ENCODE assay signal across 24 cellular contexts in the genomic region with DNA sequence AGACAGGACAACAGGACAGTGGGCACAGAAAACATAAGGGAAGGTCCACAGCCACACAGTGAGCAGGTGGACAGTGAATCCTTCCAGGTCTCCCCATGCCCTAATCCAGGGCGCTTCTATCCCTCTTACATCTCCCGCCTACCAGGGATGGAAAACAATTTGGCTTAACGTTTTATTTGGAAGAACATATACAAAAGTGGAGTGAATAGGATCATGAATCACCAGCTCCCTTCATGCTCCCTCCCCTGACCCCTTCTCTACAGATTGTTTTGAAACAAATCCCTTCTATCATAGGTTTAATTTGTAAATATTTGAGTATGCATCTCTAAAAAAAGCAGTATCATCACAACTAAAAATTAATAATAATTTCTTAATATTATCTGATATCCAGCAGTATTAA. TPM values are rescaled to one million over a fixed set of nuclear protein-coding genes. Genes with fewer than 3 reads are reported as not detected.
DNase-seq lines count a peak whose midpoint lies in the region; ATAC-seq, FAIRE-seq and TF ChIP-seq lines count a peak whose summit lies in the region.
"Had no signal": no experiment of that assay in that cellular context is flagged by ENCODE, and none has a peak within 500 bp of the region (broad histone marks: within the 10 kb centered on the region; RNA-seq: fewer than 3 reads in every experiment).

No MANE protein-coding gene starts in this region.

- H3K23ac ChIP-seq in trophoblast cell (ENCODE audit: low read length): no peak overlapping the region

- no peak overlapping the region for H4K12ac ChIP-seq in trophoblast cell (ENCODE audit: low read depth, low read length)

- H3K4me1 ChIP-seq in A549 (peaks cover 38% of the 10 kb centered on the region), astrocyte (ENCODE audit: insufficient read depth, low read length) (no peaks in the 10 kb centered on the region), trophoblast cell (ENCODE audit: control insufficient read depth in 1 of 2, insufficient read depth in 2 of 2, low read length in 2 of 2) (no peaks in the 10 kb centered on the region)
- H3K4me1 ChIP-seq: ascending aorta, colonic mucosa, left lung had no signal

- POLR2A ChIA-PET in A549 (lab: Yijun Ruan, JAX) (no interaction called here), RWPE1 (lab: Yijun Ruan, JAX; ENCODE audit: low non-redundant PET) (no interaction called here)

- no peaks in the 10 kb centered on the region for H3K79me1 ChIP-seq in trophoblast cell (ENCODE audit: low read length)

- H3K9me3 Mint-ChIP-seq in astrocyte (ENCODE audit: unreplicated experiment) (no peaks in the 10 kb centered on the region), endothelial cell (ENCODE audit: unreplicated experiment) (no peaks in the 10 kb centered on the region)
- H3K9me3 Mint-ChIP-seq: activated CD4-positive, alpha-beta T cell treated with anti-CD3 and anti-CD28 coated beads, Interleukin-2, amount 10 ng/mL, durations not matched to agents 24 days and 14 days had no signal

- no peak for TF ChIP-seq CTCF in A549 (IDR thresholded peaks at IDR 0.05)
- no peak for TF ChIP-seq CTCF in astrocyte (IDR thresholded peaks at IDR 0.05; ENCODE audit: insufficient read depth, low read depth, low read length)
- TF ChIP-seq CTCF in endothelial cell (IDR thresholded peaks at IDR 0.05; ENCODE audit: unreplicated experiment): no peak
- no peak for TF ChIP-seq CTCF in RWPE1 (conservative IDR thresholded peaks at IDR 0.05; ENCODE audit: low read depth)

- no peak for TF ChIP-seq RAD21 in A549 (conservative IDR thresholded peaks at IDR 0.05 in 1 of 2, IDR thresholded peaks at IDR 0.05 in 1 of 2)

- 70% methylated on average over 3 of the region's 3 CpGs for WGBS in A549 (ENCODE audit: missing lambda C conversion rate)
- WGBS in trophoblast cell (ENCODE audit: extremely low coverage, insufficient coverage, insufficient read length): no CpG with 5 or more reads among the region's 3 CpGs

- H2AK5ac ChIP-seq in trophoblast cell (ENCODE audit: low read length): no peak overlapping the region

- DNase-seq in A549 (ENCODE audit: low read depth in 1 of 2, low spot score in 1 of 2): no peak
- peak; percentile 15 for DNase-seq in HCEC 1CT
- DNase-seq in astrocyte (ENCODE audit: low read depth): no peak
- peak; percentile 42 for DNase-seq in medulla oblongata (ENCODE audit: extremely low spot score)
- DNase-seq in endothelial cell (ENCODE audit: low spot score): no peak
- DNase-seq in RWPE1 (ENCODE audit: low spot score): no peak
- no peak for DNase-seq in trophoblast cell
- DNase-seq: activated CD4-positive, alpha-beta T cell treated with anti-CD3 and anti-CD28 coated beads, Interleukin-2, amount 10 ng/mL, durations not matched to agents 24 days and 14 days; activated CD8-positive, alpha-beta memory T cell treated with anti-CD3 and anti-CD28 coated beads, Interleukin-2, amount 50 U/mL, for 4 hours; activated gamma-delta T cell treated with Interleukin-2 at 50 U/mL for 16 hours; AML-193; Calu3; colonic mucosa; GF-D8; left lung; MM.1S; stimulated activated CD4-positive, alpha-beta T cell treated with anti-CD3 and anti-CD28 coated beads, Interleukin-4, amount 100 ng/mL, for 24 hours had no signal

- TF ChIP-seq EP300 in A549 (IDR thresholded peaks at IDR 0.05): no peak

- no peaks in the 10 kb centered on the region for H3K27me3 ChIP-seq in astrocyte (ENCODE audit: insufficient read depth, low read length)
- H3K27me3 ChIP-seq in trophoblast cell (ENCODE audit: insufficient read depth, low read length): no peaks in the 10 kb centered on the region
- H3K27me3 ChIP-seq: ascending aorta, colonic mucosa, left lung, ovary, SJSA1 had no signal

- H3K36me3 Mint-ChIP-seq in astrocyte (ENCODE audit: low read depth, unreplicated experiment) (no peaks in the 10 kb centered on the region), endothelial cell (ENCODE audit: low read depth, unreplicated experiment) (no peaks in the 10 kb centered on the region)

- no peak overlapping the region for H3K14ac ChIP-seq in trophoblast cell (ENCODE audit: low read length)

- TF ChIP-seq POLR2A in A549 (IDR thresholded peaks at IDR 0.05; ENCODE audit: low read length): no peak

- FAIRE-seq in A549 (lab: Jason Lieb, UNC) (no peak), astrocyte (lab: Jason Lieb, UNC) (no peak)
- FAIRE-seq: GM12891 had no signal

- H3K36me3 ChIP-seq in astrocyte (ENCODE audit: insufficient read depth, low read length) (no peaks in the 10 kb centered on the region), trophoblast cell (ENCODE audit: control insufficient read depth in 1 of 2, insufficient read depth in 2 of 2, low read length in 2 of 2) (no peaks in the 10 kb centered on the region)
- H3K36me3 ChIP-seq: ascending aorta, colonic mucosa, gastroesophageal sphincter, left lung, ovary, SJSA1 had no signal

- no peak overlapping the region for H3K4me3 ChIP-seq in A549
- H3K4me3 ChIP-seq in astrocyte (ENCODE audit: insufficient read depth, low read depth, low read length): no peak overlapping the region
- H3K4me3 ChIP-seq in trophoblast cell (ENCODE audit: low read depth, low read length): no peak overlapping the region
- H3K4me3 ChIP-seq: ascending aorta, colonic mucosa, gastroesophageal sphincter, left lung, ovary, SJSA1, skin epidermis had no signal

- no peak overlapping the region for H4K8ac ChIP-seq in trophoblast cell (ENCODE audit: low read depth, low read length)

- CTCF ChIA-PET in A549 (lab: Yijun Ruan, JAX) (no interaction called here), RWPE1 (lab: Yijun Ruan, JAX) (interaction anchor here (0.7 to 0.8 kb wide), 2 partner anchors 60 to 70 kb away, joined by 3 to 6 read pairs; no protein-coding TSS in a partner anchor)

- ATAC-seq in A549 (peak in 1 of 2 experiments; percentile 15; a peak in 1 of 6 replicates), HG02973 (IDR thresholded peaks at IDR 0.05; ENCODE audit: unreplicated experiment) (no peak)

- H3K18ac ChIP-seq in trophoblast cell (ENCODE audit: low read length): no peak overlapping the region

- no peak overlapping the region for H2AFZ ChIP-seq in astrocyte (ENCODE audit: low read depth, low read length)
- no peak overlapping the region for H2AFZ ChIP-seq in trophoblast cell (ENCODE audit: insufficient read depth, low read length, poor library complexity)

- peak overlapping the region in 1 of 2 experiments; percentile 57; a peak in 2 of 6 replicates for H3K27ac ChIP-seq in A549
- no peak overlapping the region for H3K27ac ChIP-seq in astrocyte (ENCODE audit: low read depth, low read length)
- H3K27ac ChIP-seq in RWPE1: no peak overlapping the region
- H3K27ac ChIP-seq in trophoblast cell (ENCODE audit: low read depth, low read length): no peak overlapping the region
- H3K27ac ChIP-seq: ascending aorta, colonic mucosa, gastroesophageal sphincter, SJSA1, skin epidermis had no signal

- H3K27me3 Mint-ChIP-seq in astrocyte (ENCODE audit: low read depth, unreplicated experiment) (peaks cover 38% of the 10 kb centered on the region), endothelial cell (ENCODE audit: unreplicated experiment) (peaks cover 2% of the 10 kb centered on the region)

- H2BK5ac ChIP-seq in trophoblast cell (ENCODE audit: low read depth, low read length, poor library complexity): no peak overlapping the region

- no peak overlapping the region for H3K4me3 Mint-ChIP-seq in astrocyte (ENCODE audit: unreplicated experiment)
- H3K4me3 Mint-ChIP-seq in endothelial cell (ENCODE audit: unreplicated experiment): no peak overlapping the region
- H3K4me3 Mint-ChIP-seq: activated CD4-positive, alpha-beta T cell treated with anti-CD3 and anti-CD28 coated beads, Interleukin-2, amount 10 ng/mL, durations not matched to agents 24 days and 14 days had no signal

- H3K4me2 ChIP-seq in A549 (peak overlapping the region; percentile 65; the same call in 2 of the 3 replicates), astrocyte (ENCODE audit: low read length) (peak overlapping the region; percentile 6), trophoblast cell (ENCODE audit: low read length) (no peak overlapping the region)

- H3K9me3 ChIP-seq in A549: no peaks in the 10 kb centered on the region
- H3K9me3 ChIP-seq in astrocyte (ENCODE audit: insufficient read depth, low read depth, low read length): no peaks in the 10 kb centered on the region
- no peaks in the 10 kb centered on the region for H3K9me3 ChIP-seq in trophoblast cell (ENCODE audit: insufficient read depth, low read depth, low read length)
- H3K9me3 ChIP-seq: ascending aorta, colonic mucosa, gastroesophageal sphincter, left lung, ovary, SJSA1 had no signal

- peaks cover 9% of the 10 kb centered on the region for H3K4me1 Mint-ChIP-seq in astrocyte (ENCODE audit: low read depth, unreplicated experiment)
- H3K4me1 Mint-ChIP-seq in endothelial cell (ENCODE audit: unreplicated experiment): no peaks in the 10 kb centered on the region

- no peak overlapping the region for H3K4ac ChIP-seq in trophoblast cell (ENCODE audit: low read depth, low read length)

- no peak overlapping the region for H2BK120ac ChIP-seq in trophoblast cell (ENCODE audit: insufficient read depth, low read length, poor library complexity)

- no peak overlapping the region for H2BK12ac ChIP-seq in trophoblast cell (ENCODE audit: low read length)

- H3K9ac ChIP-seq in astrocyte (ENCODE audit: low read length): no peak overlapping the region
- no peak overlapping the region for H3K9ac ChIP-seq in trophoblast cell (ENCODE audit: low read length)

- no peaks in the 10 kb centered on the region for H4K20me1 ChIP-seq in astrocyte (ENCODE audit: insufficient read depth, low read length)

- H3K27ac Mint-ChIP-seq in astrocyte (ENCODE audit: unreplicated experiment) (no peak overlapping the region), endothelial cell (ENCODE audit: unreplicated experiment) (no peak overlapping the region)
- H3K27ac Mint-ChIP-seq: activated CD4-positive, alpha-beta T cell treated with anti-CD3 and anti-CD28 coated beads, Interleukin-2, amount 10 ng/mL, durations not matched to agents 24 days and 14 days had no signal

- H3K79me2 ChIP-seq in astrocyte (ENCODE audit: insufficient read depth, low read length): no peaks in the 10 kb centered on the region
- H3K79me2 ChIP-seq in trophoblast cell (ENCODE audit: control insufficient read depth, insufficient read depth, low read length, poor library complexity): no peaks in the 10 kb centered on the region

- no peak overlapping the region for H4K91ac ChIP-seq in trophoblast cell (ENCODE audit: low read depth, low read length)

TF ChIP-seq in A549, 52 proteins besides CTCF, POLR2A, EP300 and RAD21 (continues in another document):
- TF ChIP-seq RARB (CRISPR knock-in tag; IDR thresholded peaks at IDR 0.05) (no peak), EHMT2 (IDR thresholded peaks at IDR 0.05; ENCODE audit: low read depth) (no peak), ZNF302 (CRISPR knock-in tag; IDR thresholded peaks at IDR 0.05) (no peak), CHD2 (IDR thresholded peaks at IDR 0.05; ENCODE audit: low read length, partially characterized antibody) (no peak)

RNA-seq across cellular contexts. Expression of gene CLDN11, which starts 52.5 kb away (rescaled TPM):
- 0.42 and 0.44 TPM in 2 replicates for polyA plus RNA-seq in A549 (2011; rRNA removed)
- polyA plus RNA-seq in A549 (2012; cell fraction: cytosol; rRNA removed): 0.32 and 0.42 TPM in 2 replicates
- polyA plus RNA-seq in A549 (2012; cell fraction: nucleus; rRNA removed): 2.6 and 3.2 TPM in 2 replicates
- polyA plus RNA-seq in A549 (2017; fragmentation: RNase III; extraction: RNeasy Plus Mini Kit Qiagen cat#74134 plus additional on column Dnase treatment): 0.42 to 0.61 TPM (median 0.56 TPM) in 3 replicates
- polyA minus RNA-seq in A549 (2011; rRNA and poly(A)+ RNA removed): 0.21 and 0.49 TPM in 2 replicates
- 0.22 and 0.70 TPM in 2 replicates for total RNA-seq in astrocyte
- 1.8 TPM for total RNA-seq in endothelial cell (ENCODE audit: unreplicated experiment)
- polyA plus RNA-seq in trophoblast cell (2013): 0.27 and 0.35 TPM in 2 replicates
- total RNA-seq: activated CD4-positive, alpha-beta T cell treated with anti-CD3 and anti-CD28 coated beads, Interleukin-2, amount 10 ng/mL, durations not matched to agents 24 days and 14 days had no signal

Comparison
In these comparisons a context has a peak if more than half of its experiments do, and no peak if none do; other contexts are left out.
1. DNase-seq: peak in HCEC 1CT (single experiment) and medulla oblongata (single experiment); none in A549 (0 of 2), astrocyte (single experiment), endothelial cell (single experiment), RWPE1 (single experiment) and trophoblast cell (0 of 2).